ENCODE assay signal across 19 cellular contexts in genomic region chr15:85556618-85556895, GRCh38.
DNase-seq lines count a peak whose midpoint lies in the region; ATAC-seq lines count a peak whose summit lies in the region.
"Had no signal": no experiment of that assay in that cellular context is flagged by ENCODE, and none has a peak within 500 bp of the region (broad histone marks: within the 10 kb centered on the region; RNA-seq: fewer than 3 reads in every experiment).

No MANE protein-coding gene starts in this region.

- H3K27ac Mint-ChIP-seq in activated CD4-positive, alpha-beta T cell treated with anti-CD3 and anti-CD28 coated beads for 36 hours: peak overlapping the region; percentile 21
- H3K27ac Mint-ChIP-seq in IgD-negative memory B cell: peak overlapping the region in 2 of 3 donors; percentile 23 to 48
- peak overlapping the region; percentile 29 for H3K27ac Mint-ChIP-seq in activated naive CD8-positive, alpha-beta T cell treated with anti-CD3 and anti-CD28 coated beads, Interleukin-2, amount 50 U/mL, for 24 hours
- peak overlapping the region; percentile 12 for H3K27ac Mint-ChIP-seq in memory B cell
- H3K27ac Mint-ChIP-seq: neural progenitor cell, WTC11 had no signal

- CTCF ChIA-PET in activated CD4-positive, alpha-beta T cell treated with anti-CD3 and anti-CD28 coated beads for 36 hours (lab: Charles Lee): interaction anchor here (0.9 to 1.2 kb wide), 5 partner anchors 13 to 260 kb away, joined by 3 to 4 read pairs (median 4); no protein-coding TSS in a partner anchor

- no peak for DNase-seq in activated CD4-positive, alpha-beta T cell treated with anti-CD3 and anti-CD28 coated beads for 36 hours
- DNase-seq in activated CD4-positive, alpha-beta T cell treated with anti-CD3 and anti-CD28 coated beads for 4 hours: no peak
- DNase-seq in activated naive CD8-positive, alpha-beta T cell treated with anti-CD3 and anti-CD28 coated beads, Interleukin-2, amount 50 U/mL, for 24 hours: no peak
- no peak for DNase-seq in memory B cell (ENCODE audit: low spot score in 2 of 2)
- DNase-seq in stimulated activated CD4-positive, alpha-beta T cell treated with anti-CD3 and anti-CD28 coated beads, Interleukin-2, amount 100 ng/mL, for 48 hours: no peak
- DNase-seq: activated gamma-delta T cell treated with Interleukin-2 at 50 U/mL for 16 hours; body of pancreas; H7; hippocampal formation; NCI-H1417 treated with DMSO at 0.1 percent for 48 hours; NCI-H82; PC-3; psoas muscle; stimulated activated CD4-positive, alpha-beta T cell treated with anti-CD3 and anti-CD28 coated beads, Interleukin-4, amount 100 ng/mL, for 1 hour had no signal

- H3K4me1 Mint-ChIP-seq in activated CD4-positive, alpha-beta T cell treated with anti-CD3 and anti-CD28 coated beads for 36 hours: peaks cover 58% of the 10 kb centered on the region
- H3K4me1 Mint-ChIP-seq in IgD-negative memory B cell (peaks cover 29 to 37% (median 30%) of the 10 kb centered on the region in 3 donors), memory B cell (peaks cover 22% of the 10 kb centered on the region)
- peaks cover 62% of the 10 kb centered on the region for H3K4me1 Mint-ChIP-seq in activated naive CD8-positive, alpha-beta T cell treated with anti-CD3 and anti-CD28 coated beads, Interleukin-2, amount 50 U/mL, for 24 hours

- peak; percentile 12 for ATAC-seq in activated CD4-positive, alpha-beta T cell treated with anti-CD3 and anti-CD28 coated beads for 36 hours
- no peak for ATAC-seq in activated naive CD8-positive, alpha-beta T cell treated with anti-CD3 and anti-CD28 coated beads, Interleukin-2, amount 50 U/mL, for 24 hours
- no peak for ATAC-seq in memory B cell (ENCODE audit: low read depth)
- ATAC-seq in GM19035 (IDR thresholded peaks at IDR 0.05; ENCODE audit: unreplicated experiment): no peak
- ATAC-seq in GM18873 (IDR thresholded peaks at IDR 0.05; ENCODE audit: low FRiP score, unreplicated experiment): no peak
- ATAC-seq: body of pancreas, PC-3, psoas muscle, WTC11 had no signal

- H3K4me3 Mint-ChIP-seq in activated CD4-positive, alpha-beta T cell treated with anti-CD3 and anti-CD28 coated beads for 36 hours: no peak overlapping the region
- H3K4me3 Mint-ChIP-seq in IgD-negative memory B cell (peak overlapping the region in 1 of 4 donors; percentile 68), memory B cell (no peak overlapping the region)
- peak overlapping the region; percentile 15 for H3K4me3 Mint-ChIP-seq in activated naive CD8-positive, alpha-beta T cell treated with anti-CD3 and anti-CD28 coated beads, Interleukin-2, amount 50 U/mL, for 24 hours
- H3K4me3 Mint-ChIP-seq: neural progenitor cell, WTC11 had no signal

- peaks cover 32% of the 10 kb centered on the region for H3K36me3 Mint-ChIP-seq in activated CD4-positive, alpha-beta T cell treated with anti-CD3 and anti-CD28 coated beads for 36 hours (ENCODE audit: low read depth)
- peaks cover 3% of the 10 kb centered on the region for H3K36me3 Mint-ChIP-seq in IgD-negative memory B cell
- peaks cover 24% of the 10 kb centered on the region for H3K36me3 Mint-ChIP-seq in activated naive CD8-positive, alpha-beta T cell treated with anti-CD3 and anti-CD28 coated beads, Interleukin-2, amount 50 U/mL, for 24 hours (ENCODE audit: low read depth)
- H3K36me3 Mint-ChIP-seq in memory B cell: peaks cover 10% of the 10 kb centered on the region

- POLR2A ChIA-PET in activated CD4-positive, alpha-beta T cell treated with anti-CD3 and anti-CD28 coated beads for 36 hours (lab: Charles Lee): interaction anchor here (0.8 to 1.3 kb wide), 2 partner anchors 26 to 144 kb away, joined by 3 read pairs; no protein-coding TSS in a partner anchor

- H3K27me3 Mint-ChIP-seq in activated CD4-positive, alpha-beta T cell treated with anti-CD3 and anti-CD28 coated beads for 36 hours: no peaks in the 10 kb centered on the region
- H3K27me3 Mint-ChIP-seq in IgD-negative memory B cell (no peaks in the 10 kb centered on the region), memory B cell (no peaks in the 10 kb centered on the region)
- H3K27me3 Mint-ChIP-seq in activated naive CD8-positive, alpha-beta T cell treated with anti-CD3 and anti-CD28 coated beads, Interleukin-2, amount 50 U/mL, for 24 hours: no peaks in the 10 kb centered on the region

- no peaks in the 10 kb centered on the region for H3K9me3 Mint-ChIP-seq in activated CD4-positive, alpha-beta T cell treated with anti-CD3 and anti-CD28 coated beads for 36 hours (ENCODE audit: low read depth)
- H3K9me3 Mint-ChIP-seq in IgD-negative memory B cell (no peaks in the 10 kb centered on the region), memory B cell (no peaks in the 10 kb centered on the region)
- H3K9me3 Mint-ChIP-seq in activated naive CD8-positive, alpha-beta T cell treated with anti-CD3 and anti-CD28 coated beads, Interleukin-2, amount 50 U/mL, for 24 hours: no peaks in the 10 kb centered on the region

- intact Hi-C loops in activated CD4-positive, alpha-beta T cell treated with anti-CD3 and anti-CD28 coated beads for 36 hours (cut with DNase I, micrococcal nuclease): loop anchor here in 1 of 2 experiments (2.0 kb wide), 1 partner anchor 14 kb away; no protein-coding TSS in a partner anchor
